Comparison of ENCODE assay signal across 8 cellular contexts in genomic region chr14:23076785-23077408, GRCh38. TPM values are rescaled to one million over a fixed set of nuclear protein-coding genes. Genes with fewer than 3 reads are reported as not detected.
DNase-seq lines count a peak whose midpoint lies in the region; ATAC-seq, FAIRE-seq and TF ChIP-seq lines count a peak whose summit lies in the region.

No MANE protein-coding gene starts in this region.

- H3K9ac ChIP-seq in keratinocyte (ENCODE audit: control insufficient read depth, extremely low read depth, insufficient read depth, low read length) = no peak overlapping the region

- H3K27me3 ChIP-seq in keratinocyte (ENCODE audit: control insufficient read depth, extremely low read depth, insufficient read depth, low read length) = no peaks in the 10 kb centered on the region

- dilution Hi-C loops in keratinocyte (cut with MboI; ENCODE audit: extremely low pct_ligation_motif_present, low sequenced_read_pairs) = no loop called here

- H4K20me1 ChIP-seq in keratinocyte (ENCODE audit: control insufficient read depth, extremely low read depth, insufficient read depth, low read length) = no peaks in the 10 kb centered on the region

- FAIRE-seq in keratinocyte (lab: Jason Lieb, UNC) (peak; percentile 55), urothelium cell line (lab: Jason Lieb, UNC) (no peak)

- peak; percentile 9 for ATAC-seq in left ventricle myocardium superior
- ATAC-seq in Right ventricle myocardium superior (ENCODE audit: poor library complexity) = no peak
- no peak for ATAC-seq in GM18909 (IDR thresholded peaks at IDR 0.05; ENCODE audit: poor library complexity, unreplicated experiment)
- no peak for ATAC-seq in HG03039 (IDR thresholded peaks at IDR 0.05; ENCODE audit: unreplicated experiment)
- no peak for ATAC-seq in GM18870 (IDR thresholded peaks at IDR 0.05; ENCODE audit: unreplicated experiment)

- peaks cover 20% of the 10 kb centered on the region for H3K4me1 ChIP-seq in keratinocyte (ENCODE audit: control insufficient read depth, extremely low read depth, insufficient read depth, low read length)

- no peak overlapping the region for H3K4me2 ChIP-seq in keratinocyte (ENCODE audit: control insufficient read depth, extremely low read depth, insufficient read depth, low read depth, low read length)

- H2AFZ ChIP-seq in keratinocyte (ENCODE audit: control insufficient read depth, low read length) = no peak overlapping the region

- H3K4me3 ChIP-seq in WI38 (ENCODE audit: low read depth, low read length) (no peak overlapping the region), keratinocyte (ENCODE audit: control insufficient read depth in 2 of 3, extremely low read depth in 1 of 3, insufficient read depth in 2 of 3, low read depth in 1 of 3, low read length in 3 of 3) (no peak overlapping the region)

- H3K27ac ChIP-seq in keratinocyte (ENCODE audit: control insufficient read depth, insufficient read depth, low read length) = no peak overlapping the region

- no peaks in the 10 kb centered on the region for H3K9me1 ChIP-seq in keratinocyte (ENCODE audit: control insufficient read depth, extremely low read depth, insufficient read depth, low read length)

- intact Hi-C loops in left ventricle myocardium superior (cut with micrococcal nuclease) (no loop called here), Right ventricle myocardium superior (cut with DNase I) (no loop called here)

- no peaks in the 10 kb centered on the region for H3K9me3 ChIP-seq in keratinocyte (ENCODE audit: control insufficient read depth, low read depth, low read length)

- H3K36me3 ChIP-seq in keratinocyte (ENCODE audit: control insufficient read depth in 2 of 2, extremely low read depth in 1 of 2, insufficient read depth in 2 of 2, low read length in 2 of 2) = peaks cover 20 to 63% of the 10 kb centered on the region in 2 experiments

- H3K79me2 ChIP-seq in keratinocyte (ENCODE audit: control insufficient read depth, insufficient read depth, low read length) = peaks cover 6% of the 10 kb centered on the region

- peak; percentile 42; the same call in 1 of the 2 replicates for TF ChIP-seq CTCF in WI38 (IDR thresholded peaks at IDR 0.05; ENCODE audit: low read depth, low read length)
- TF ChIP-seq CTCF in keratinocyte (optimal IDR thresholded peaks at IDR 0.05 in 1 of 3, IDR thresholded peaks at IDR 0.05 in 1 of 3, conservative IDR thresholded peaks at IDR 0.05 in 1 of 3; ENCODE audit: extremely low read depth in 1 of 3, insufficient read depth in 2 of 3, low read length in 3 of 3) = peak; percentile 45 to 60 (median 49)

- DNase-seq in left ventricle myocardium superior (no peak), Right ventricle myocardium superior (no peak), keratinocyte (ENCODE audit: low read depth, low spot score) (no peak), urothelium cell line (ENCODE audit: low spot score) (peak; percentile 23)

RNA-seq across cellular contexts. Expression of gene ACIN1, which starts 18.0 kb away (rescaled TPM):
- 78.4 TPM for total RNA-seq in left ventricle myocardium superior
- total RNA-seq in Right ventricle myocardium superior = 65.8 TPM
- 92.0 to 104 TPM (median 96.7 TPM) in 3 replicates for polyA plus RNA-seq in keratinocyte
- polyA plus RNA-seq in keratinocyte (2011; ENCODE audit: low read depth) = 38.9 TPM
- polyA plus RNA-seq in keratinocyte (2011; cell fraction: cytosol; rRNA removed) = 43.4 and 46.3 TPM in 2 replicates
- 345 and 378 TPM in 2 replicates for polyA plus RNA-seq in keratinocyte (2011; cell fraction: nucleus; rRNA removed)
- polyA plus RNA-seq in keratinocyte (2012; ENCODE audit: low replicate concordance) = 56.1 and 89.9 TPM in 2 replicates
- 69.6 to 117 TPM (median 76.3 TPM) in 3 replicates for polyA minus RNA-seq in keratinocyte
- 29.4 TPM for polyA minus RNA-seq in keratinocyte (2011; cell fraction: cytosol; rRNA and poly(A)+ RNA removed)
- polyA minus RNA-seq in keratinocyte (2011; cell fraction: nucleus; rRNA and poly(A)+ RNA removed) = 78.8 and 118 TPM in 2 replicates

RNA-seq across cellular contexts. Expression of gene C14orf119, which starts 18.4 kb away (rescaled TPM):
- total RNA-seq in left ventricle myocardium superior (23.6 TPM), Right ventricle myocardium superior (20.6 TPM)
- 73.7 to 117 TPM (median 101 TPM) in 3 replicates for polyA plus RNA-seq in keratinocyte
- polyA plus RNA-seq in keratinocyte (2011; ENCODE audit: low read depth) = 70.3 TPM
- 80.2 and 98.9 TPM in 2 replicates for polyA plus RNA-seq in keratinocyte (2011; cell fraction: cytosol; rRNA removed)
- 73.9 and 75.5 TPM in 2 replicates for polyA plus RNA-seq in keratinocyte (2011; cell fraction: nucleus; rRNA removed)
- 64.6 and 81.2 TPM in 2 replicates for polyA plus RNA-seq in keratinocyte (2012; ENCODE audit: low replicate concordance)
- polyA minus RNA-seq in keratinocyte = 41.1 to 143 TPM (median 85.1 TPM) in 3 replicates
- 33.8 TPM for polyA minus RNA-seq in keratinocyte (2011; cell fraction: cytosol; rRNA and poly(A)+ RNA removed)
- 18.7 and 35.0 TPM in 2 replicates for polyA minus RNA-seq in keratinocyte (2011; cell fraction: nucleus; rRNA and poly(A)+ RNA removed)

RNA-seq across cellular contexts. Expression of gene CDH24, which starts 19.6 kb away (rescaled TPM):
- 2.0 TPM for total RNA-seq in left ventricle myocardium superior
- 1.6 TPM for total RNA-seq in Right ventricle myocardium superior
- 3.5 to 5.8 TPM (median 3.9 TPM) in 3 replicates for polyA plus RNA-seq in keratinocyte
- 0.42 TPM for polyA plus RNA-seq in keratinocyte (2011; ENCODE audit: low read depth)
- polyA plus RNA-seq in keratinocyte (2011; cell fraction: cytosol; rRNA removed) = 1.1 and 1.7 TPM in 2 replicates
- 21.9 and 31.8 TPM in 2 replicates for polyA plus RNA-seq in keratinocyte (2011; cell fraction: nucleus; rRNA removed)
- polyA plus RNA-seq in keratinocyte (2012; ENCODE audit: low replicate concordance) = 2.6 and 3.1 TPM in 2 replicates
- 6.6 to 7.7 TPM (median 7.4 TPM) in 3 replicates for polyA minus RNA-seq in keratinocyte
- 2.5 TPM for polyA minus RNA-seq in keratinocyte (2011; cell fraction: cytosol; rRNA and poly(A)+ RNA removed)
- 5.7 and 6.0 TPM in 2 replicates for polyA minus RNA-seq in keratinocyte (2011; cell fraction: nucleus; rRNA and poly(A)+ RNA removed)

RNA-seq across cellular contexts. Expression of gene CIROP, which starts 27.9 kb away (rescaled TPM):
- not detected for total RNA-seq in left ventricle myocardium superior
- not detected for total RNA-seq in Right ventricle myocardium superior
- polyA plus RNA-seq in keratinocyte = not detected in 3 replicates
- polyA plus RNA-seq in keratinocyte (2011; ENCODE audit: low read depth) = not detected
- polyA plus RNA-seq in keratinocyte (2011; cell fraction: cytosol; rRNA removed) = not detected in 2 replicates
- polyA plus RNA-seq in keratinocyte (2011; cell fraction: nucleus; rRNA removed) = not detected in 2 replicates
- polyA plus RNA-seq in keratinocyte (2012; ENCODE audit: low replicate concordance) = not detected in 2 replicates
- polyA minus RNA-seq in keratinocyte = not detected in 3 replicates
- not detected for polyA minus RNA-seq in keratinocyte (2011; cell fraction: cytosol; rRNA and poly(A)+ RNA removed)
- not detected in 2 replicates for polyA minus RNA-seq in keratinocyte (2011; cell fraction: nucleus; rRNA and poly(A)+ RNA removed)

RNA-seq across cellular contexts. Expression of gene PSMB11, which starts 34.9 kb away (rescaled TPM):
- total RNA-seq in left ventricle myocardium superior (not detected), Right ventricle myocardium superior (not detected)
- not detected in 3 replicates for polyA plus RNA-seq in keratinocyte
- polyA plus RNA-seq in keratinocyte (2011; ENCODE audit: low read depth) = not detected
- not detected in 2 replicates for polyA plus RNA-seq in keratinocyte (2011; cell fraction: cytosol; rRNA removed)
- not detected in 2 replicates for polyA plus RNA-seq in keratinocyte (2011; cell fraction: nucleus; rRNA removed)
- polyA plus RNA-seq in keratinocyte (2012; ENCODE audit: low replicate concordance) = not detected in 2 replicates
- 1.0 TPM in 1 of 3 replicates, not detected in the others for polyA minus RNA-seq in keratinocyte
- not detected for polyA minus RNA-seq in keratinocyte (2011; cell fraction: cytosol; rRNA and poly(A)+ RNA removed)
- polyA minus RNA-seq in keratinocyte (2011; cell fraction: nucleus; rRNA and poly(A)+ RNA removed) = not detected in 2 replicates
